Comparison of ENCODE assay signal across 16 cellular contexts in the genomic region with DNA sequence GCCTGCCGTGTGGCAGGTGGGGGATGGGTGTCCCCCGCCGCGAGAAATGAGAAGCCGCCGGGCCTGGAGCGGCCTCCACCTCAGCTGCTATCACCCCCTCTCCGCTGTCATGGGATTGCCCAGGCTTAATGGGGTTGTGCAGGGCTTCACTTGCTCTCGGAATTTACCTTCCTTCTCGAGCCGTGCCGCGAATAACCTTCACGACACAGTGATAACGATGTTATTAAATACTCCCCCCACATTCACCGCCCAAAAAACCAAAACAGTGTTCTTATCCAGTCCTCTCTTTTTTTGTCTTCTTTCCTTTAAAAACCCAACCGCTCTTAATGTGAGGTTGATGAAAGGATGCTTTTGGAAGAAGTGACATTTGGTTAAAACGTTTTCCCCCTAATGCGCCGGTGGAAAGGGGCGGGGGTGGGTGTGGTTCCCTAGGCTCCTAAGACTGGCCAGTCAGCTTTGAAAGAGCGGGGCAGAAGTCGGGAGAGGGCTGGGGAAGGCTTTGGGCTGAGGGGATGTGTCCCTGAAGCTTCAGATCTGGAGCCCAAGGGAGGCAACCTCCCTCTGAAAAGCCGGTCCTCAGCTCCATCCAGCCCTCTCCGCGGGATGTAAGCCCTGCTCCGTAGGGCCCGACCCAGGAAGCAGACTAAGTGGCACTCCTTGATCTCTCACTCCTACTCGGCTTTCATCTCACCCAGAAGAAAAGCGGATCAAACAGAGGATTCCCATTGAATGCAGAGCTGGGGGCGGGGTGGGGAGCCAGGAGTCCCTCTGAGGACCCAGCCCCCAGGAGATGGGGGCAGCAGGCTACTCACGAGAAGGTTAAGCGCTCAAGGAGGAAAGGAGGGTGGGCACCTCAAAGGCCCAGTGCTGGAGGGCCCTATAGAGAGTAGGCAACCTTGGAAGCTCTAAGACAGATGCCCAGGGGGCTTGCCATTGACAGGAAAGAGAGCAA. TPM values are rescaled to one million over a fixed set of nuclear protein-coding genes. Genes with fewer than 3 reads are reported as not detected.
DNase-seq lines count a peak whose midpoint lies in the region; ATAC-seq and TF ChIP-seq lines count a peak whose summit lies in the region.
"Had no signal": no experiment of that assay in that cellular context is flagged by ENCODE, and none has a peak within 500 bp of the region (broad histone marks: within the 10 kb centered on the region; RNA-seq: fewer than 3 reads in every experiment).

No MANE protein-coding gene starts in this region.

- H3K9me2 ChIP-seq in MM.1S (replicated peaks; ENCODE audit: insufficient read depth, low read length) = no peaks in the 10 kb centered on the region

- no peak for ATAC-seq in CD4-positive, alpha-beta T cell (ENCODE audit: poor library complexity)
- ATAC-seq: activated CD8-positive, alpha-beta memory T cell treated with anti-CD3 and anti-CD28 coated beads, Interleukin-2, amount 10 ng/mL, durations not matched to agents 7 days and 5 days; gastrocnemius medialis; left lobe of liver had no signal

- H3K4me3 ChIP-seq in endodermal cell (ENCODE audit: low read length) (peak overlapping the region; percentile 69), neuron (ENCODE audit: low read length) (peak overlapping the region; percentile 17), MM.1S (ENCODE audit: low read length) (no peak overlapping the region)

- H3K4me1 Mint-ChIP-seq in CD4-positive, alpha-beta T cell (ENCODE audit: low read depth) = peaks cover 40% of the 10 kb centered on the region
- peaks cover 68% of the 10 kb centered on the region for H3K4me1 Mint-ChIP-seq in endodermal cell

- no peak overlapping the region for H3K27ac Mint-ChIP-seq in CD4-positive, alpha-beta T cell
- H3K27ac Mint-ChIP-seq in endodermal cell = peak overlapping the region; percentile 64
- H3K27ac Mint-ChIP-seq: activated CD8-positive, alpha-beta memory T cell treated with anti-CD3 and anti-CD28 coated beads, Interleukin-2, amount 10 ng/mL, durations not matched to agents 7 days and 5 days had no signal

- H3K36me3 ChIP-seq in endodermal cell (ENCODE audit: control insufficient read depth, insufficient read depth, low read length) (no peaks in the 10 kb centered on the region), neuron (ENCODE audit: insufficient read depth, low read length) (no peaks in the 10 kb centered on the region), MM.1S (replicated peaks; ENCODE audit: insufficient read depth, low read length) (no peaks in the 10 kb centered on the region)
- H3K36me3 ChIP-seq: gastrocnemius medialis had no signal

- no peaks in the 10 kb centered on the region for H3F3A ChIP-seq in MM.1S (ENCODE audit: insufficient read depth, low read length)

- H3K36me3 Mint-ChIP-seq in CD4-positive, alpha-beta T cell (ENCODE audit: low read depth) = no peaks in the 10 kb centered on the region
- H3K36me3 Mint-ChIP-seq in endodermal cell (ENCODE audit: low read depth) = no peaks in the 10 kb centered on the region
- H3K36me3 Mint-ChIP-seq: activated CD8-positive, alpha-beta memory T cell treated with anti-CD3 and anti-CD28 coated beads, Interleukin-2, amount 10 ng/mL, durations not matched to agents 7 days and 5 days had no signal

- DNase-seq in CD4-positive, alpha-beta T cell = no peak
- DNase-seq in GM10266 (ENCODE audit: extremely low spot score) (peak; percentile 28), endodermal cell (peak; percentile 72), MV-4-11 (lab: John Stamatoyannopoulos, UW) (no peak), MM.1S (no peak), mucosa of gallbladder (ENCODE audit: low spot score) (no peak)
- DNase-seq: activated CD8-positive, alpha-beta memory T cell treated with anti-CD3 and anti-CD28 coated beads, Interleukin-2, amount 10 ng/mL, durations not matched to agents 7 days and 5 days; dorsolateral prefrontal cortex; gastrocnemius medialis; IMR-90; NCI-H146; SIG-M5; substantia nigra had no signal

- H2AFZ ChIP-seq in neuron (ENCODE audit: low read depth, low read length) (peak overlapping the region; percentile 84), MM.1S (ENCODE audit: low read length) (no peak overlapping the region)

- H3K4me1 ChIP-seq in endodermal cell (ENCODE audit: control insufficient read depth, insufficient read depth, low read length) (peaks cover 9% of the 10 kb centered on the region), neuron (ENCODE audit: insufficient read depth, low read length) (peaks cover 14% of the 10 kb centered on the region), MM.1S (ENCODE audit: low read length) (no peaks in the 10 kb centered on the region)

- no peaks in the 10 kb centered on the region for H3K9me3 Mint-ChIP-seq in CD4-positive, alpha-beta T cell
- no peaks in the 10 kb centered on the region for H3K9me3 Mint-ChIP-seq in endodermal cell

- WGBS in endodermal cell (ENCODE audit: insufficient coverage in 1 of 2, insufficient read length in 1 of 2), 2 experiments = 1% methylated on average over 22 to 33 of the region's 33 CpGs

- no peaks in the 10 kb centered on the region for H4K20me1 ChIP-seq in MM.1S (ENCODE audit: insufficient read depth, low read length)

- CTCF ChIA-PET in CD4-positive, alpha-beta T cell (lab: Charles Lee) = no interaction called here

- H3K79me2 ChIP-seq in MM.1S (ENCODE audit: low read length) = no peaks in the 10 kb centered on the region

- no peak overlapping the region for H3K27ac ChIP-seq in CD4-positive, alpha-beta T cell (ENCODE audit: low read depth, low read length)
- no peak overlapping the region for H3K27ac ChIP-seq in endodermal cell (ENCODE audit: low read depth, low read length)
- H3K27ac ChIP-seq in MM.1S (ENCODE audit: low read length) = no peak overlapping the region
- H3K27ac ChIP-seq: dorsolateral prefrontal cortex, gastrocnemius medialis had no signal

- POLR2A ChIA-PET in CD4-positive, alpha-beta T cell (lab: Charles Lee) = no interaction called here

- H3K4me3 Mint-ChIP-seq in CD4-positive, alpha-beta T cell = peak overlapping the region; percentile 31
- H3K4me3 Mint-ChIP-seq in endodermal cell = peak overlapping the region; percentile 75
- H3K4me3 Mint-ChIP-seq: activated CD8-positive, alpha-beta memory T cell treated with anti-CD3 and anti-CD28 coated beads, Interleukin-2, amount 10 ng/mL, durations not matched to agents 7 days and 5 days had no signal

- no peak overlapping the region for H3K4me2 ChIP-seq in MM.1S (ENCODE audit: low read depth, low read length)

- peaks cover 100% of the 10 kb centered on the region for H3K27me3 ChIP-seq in CD4-positive, alpha-beta T cell (ENCODE audit: control insufficient read depth, insufficient read depth, low read length)
- peaks cover 100% of the 10 kb centered on the region for H3K27me3 ChIP-seq in endodermal cell (ENCODE audit: control insufficient read depth, insufficient read depth, low read length, poor library complexity, severe bottlenecking)
- H3K27me3 ChIP-seq in neuron (ENCODE audit: insufficient read depth, low read length) = peaks cover 94% of the 10 kb centered on the region
- H3K27me3 ChIP-seq in MM.1S (replicated peaks; ENCODE audit: insufficient read depth, low read length) = peaks cover 52% of the 10 kb centered on the region

- H3K27me3 Mint-ChIP-seq in CD4-positive, alpha-beta T cell = peaks cover 86% of the 10 kb centered on the region
- H3K27me3 Mint-ChIP-seq in endodermal cell (ENCODE audit: insufficient read depth) = peaks cover 96% of the 10 kb centered on the region

- H3K9me3 ChIP-seq in CD4-positive, alpha-beta T cell (ENCODE audit: control insufficient read depth, low read length) = no peaks in the 10 kb centered on the region
- H3K9me3 ChIP-seq in endodermal cell (ENCODE audit: control insufficient read depth, low read length) = no peaks in the 10 kb centered on the region
- peaks cover 3% of the 10 kb centered on the region for H3K9me3 ChIP-seq in neuron (ENCODE audit: low read length)
- H3K9me3 ChIP-seq in MM.1S (replicated peaks; ENCODE audit: insufficient read depth, low read length) = no peaks in the 10 kb centered on the region
- H3K9me3 ChIP-seq: gastrocnemius medialis had no signal

- intact Hi-C loops in CD4-positive, alpha-beta T cell (cut with DNase I, micrococcal nuclease) = no loop called here

- no peak for TF ChIP-seq CTCF in CD4-positive, alpha-beta T cell (IDR thresholded peaks at IDR 0.05)
- no peak for TF ChIP-seq CTCF in GM10266 (IDR thresholded peaks at IDR 0.05; ENCODE audit: control insufficient read depth, insufficient read depth, low read depth, missing control alignments)
- TF ChIP-seq CTCF in endodermal cell (conservative IDR thresholded peaks at IDR 0.05) = no peak
- TF ChIP-seq CTCF in MM.1S (IDR thresholded peaks at IDR 0.05; ENCODE audit: low read length) = no peak

- H3K9ac ChIP-seq in endodermal cell (ENCODE audit: extremely low read depth, low read length, poor library complexity, severe bottlenecking) (no peak overlapping the region), MM.1S (ENCODE audit: low read length) (no peak overlapping the region)

RNA-seq across cellular contexts. Expression of a gene that starts 2.5 kb away (rescaled TPM):
- total RNA-seq in CD4-positive, alpha-beta T cell = under 1 TPM; 0.25 to 0.33 TPM
- total RNA-seq in endodermal cell (10 to 100 TPM in 1 of 2 donors, 1 to 10 TPM in 1; 4.9 to 10.7 TPM), mucosa of gallbladder (not detected)
- polyA plus RNA-seq in endodermal cell (2013, experiment 1 of 2) = 1.7 TPM
- 1.3 TPM for polyA plus RNA-seq in endodermal cell (2013, experiment 2 of 2)
- total RNA-seq: activated CD8-positive, alpha-beta memory T cell treated with anti-CD3 and anti-CD28 coated beads, Interleukin-2, amount 10 ng/mL, durations not matched to agents 7 days and 5 days; gastrocnemius medialis; IMR-90; left lobe of liver; renal cortical epithelial cell had no signal
- polyA plus RNA-seq: IMR-90 had no signal

RNA-seq across cellular contexts. Expression of a gene that starts 40.2 kb away (rescaled TPM):
- not detected for total RNA-seq in CD4-positive, alpha-beta T cell
- total RNA-seq in endodermal cell (not detected), mucosa of gallbladder (0.06 TPM)
- 0.53 TPM for polyA plus RNA-seq in endodermal cell (2013, experiment 1 of 2)
- 0.29 TPM for polyA plus RNA-seq in endodermal cell (2013, experiment 2 of 2)
- total RNA-seq: activated CD8-positive, alpha-beta memory T cell treated with anti-CD3 and anti-CD28 coated beads, Interleukin-2, amount 10 ng/mL, durations not matched to agents 7 days and 5 days; IMR-90 had no signal
- polyA plus RNA-seq: IMR-90 had no signal

RNA-seq across cellular contexts. Expression of a gene that starts 55.0 kb away (rescaled TPM):
- total RNA-seq in CD4-positive, alpha-beta T cell = not detected
- total RNA-seq in endodermal cell (not detected), mucosa of gallbladder (not detected)
- polyA plus RNA-seq in endodermal cell (2013, experiment 1 of 2) = 1.8 TPM
- polyA plus RNA-seq in endodermal cell (2013, experiment 2 of 2) = 1.4 TPM
- total RNA-seq: activated CD8-positive, alpha-beta memory T cell treated with anti-CD3 and anti-CD28 coated beads, Interleukin-2, amount 10 ng/mL, durations not matched to agents 7 days and 5 days; dorsolateral prefrontal cortex; IMR-90; left lobe of liver had no signal

Comparison
In these comparisons a context has a peak if more than half of its experiments do, and no peak if none do; other contexts are left out.
1. DNase-seq: peak in GM10266 (single experiment) and endodermal cell (single experiment); none in CD4-positive, alpha-beta T cell (0 of 10), MV-4-11 (single experiment), MM.1S (single experiment) and mucosa of gallbladder (single experiment).